In the genomic region with DNA sequence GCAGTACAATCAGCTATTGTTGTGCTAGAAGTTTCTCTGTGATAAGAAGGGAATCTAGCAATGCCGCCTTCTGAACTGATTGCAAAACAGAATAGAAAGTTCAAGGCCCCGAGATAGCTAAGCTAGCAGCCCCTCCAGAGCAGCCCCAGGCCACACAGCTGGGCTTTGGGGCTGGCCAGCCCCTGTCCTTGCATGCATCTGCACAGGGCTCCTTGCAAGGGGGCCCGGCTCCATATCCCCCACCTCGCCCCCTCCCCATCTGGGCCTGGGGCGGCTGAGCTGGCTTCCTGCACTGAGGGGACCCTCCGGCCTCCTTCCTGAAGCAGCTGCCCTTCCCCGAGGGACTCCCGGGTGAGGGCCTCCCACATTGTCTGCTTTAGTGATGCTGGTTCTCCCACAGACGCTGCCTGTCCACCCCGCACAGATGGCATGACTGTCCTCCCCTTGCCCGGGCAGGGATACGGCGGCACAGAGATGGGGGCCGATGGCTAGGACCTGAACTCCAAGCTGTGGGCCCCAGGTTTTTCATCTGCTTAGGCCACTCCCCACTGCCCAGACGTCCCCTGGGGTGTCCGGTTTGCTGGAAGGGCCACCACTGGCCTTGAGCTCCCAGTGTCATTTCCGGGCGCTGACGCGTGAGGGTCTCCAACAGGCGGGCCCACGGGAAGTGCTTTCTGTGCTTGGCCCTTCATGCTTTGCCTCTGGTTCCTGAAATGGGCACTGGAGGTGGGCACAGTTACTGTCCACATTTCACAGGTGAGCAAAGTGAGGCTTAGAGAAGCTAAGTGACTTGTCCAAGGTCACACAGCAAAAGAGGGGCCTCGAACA, we compare ENCODE assay signal across 1 cellular context.
TF ChIP-seq lines count a peak whose summit lies in the region.

No MANE protein-coding gene starts in this region.

TF ChIP-seq in HepG2, 621 proteins besides CTCF, POLR2A, EP300 and RAD21 (continued from another document and continues in another):
- TF ChIP-seq, protein P1, sequence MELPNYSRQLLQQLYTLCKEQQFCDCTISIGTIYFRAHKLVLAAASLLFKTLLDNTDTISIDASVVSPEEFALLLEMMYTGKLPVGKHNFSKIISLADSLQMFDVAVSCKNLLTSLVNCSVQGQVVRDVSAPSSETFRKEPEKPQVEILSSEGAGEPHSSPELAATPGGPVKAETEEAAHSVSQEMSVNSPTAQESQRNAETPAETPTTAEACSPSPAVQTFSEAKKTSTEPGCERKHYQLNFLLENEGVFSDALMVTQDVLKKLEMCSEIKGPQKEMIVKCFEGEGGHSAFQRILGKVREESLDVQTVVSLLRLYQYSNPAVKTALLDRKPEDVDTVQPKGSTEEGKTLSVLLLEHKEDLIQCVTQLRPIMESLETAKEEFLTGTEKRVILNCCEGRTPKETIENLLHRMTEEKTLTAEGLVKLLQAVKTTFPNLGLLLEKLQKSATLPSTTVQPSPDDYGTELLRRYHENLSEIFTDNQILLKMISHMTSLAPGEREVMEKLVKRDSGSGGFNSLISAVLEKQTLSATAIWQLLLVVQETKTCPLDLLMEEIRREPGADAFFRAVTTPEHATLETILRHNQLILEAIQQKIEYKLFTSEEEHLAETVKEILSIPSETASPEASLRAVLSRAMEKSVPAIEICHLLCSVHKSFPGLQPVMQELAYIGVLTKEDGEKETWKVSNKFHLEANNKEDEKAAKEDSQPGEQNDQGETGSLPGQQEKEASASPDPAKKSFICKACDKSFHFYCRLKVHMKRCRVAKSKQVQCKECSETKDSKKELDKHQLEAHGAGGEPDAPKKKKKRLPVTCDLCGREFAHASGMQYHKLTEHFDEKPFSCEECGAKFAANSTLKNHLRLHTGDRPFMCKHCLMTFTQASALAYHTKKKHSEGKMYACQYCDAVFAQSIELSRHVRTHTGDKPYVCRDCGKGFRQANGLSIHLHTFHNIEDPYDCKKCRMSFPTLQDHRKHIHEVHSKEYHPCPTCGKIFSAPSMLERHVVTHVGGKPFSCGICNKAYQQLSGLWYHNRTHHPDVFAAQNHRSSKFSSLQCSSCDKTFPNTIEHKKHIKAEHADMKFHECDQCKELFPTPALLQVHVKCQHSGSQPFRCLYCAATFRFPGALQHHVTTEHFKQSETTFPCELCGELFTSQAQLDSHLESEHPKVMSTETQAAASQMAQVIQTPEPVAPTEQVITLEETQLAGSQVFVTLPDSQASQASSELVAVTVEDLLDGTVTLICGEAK (IDR thresholded peaks at IDR 0.05) = no peak
- TF ChIP-seq, protein P1 (CRISPR knock-in tag; IDR thresholded peaks at IDR 0.05) = no peak
- TF ChIP-seq KDM3A (CRISPR knock-in tag; IDR thresholded peaks at IDR 0.05; ENCODE audit: low read depth) = peak; percentile 63; the same call in 1 of the 2 replicates
- TF ChIP-seq, protein P2, sequence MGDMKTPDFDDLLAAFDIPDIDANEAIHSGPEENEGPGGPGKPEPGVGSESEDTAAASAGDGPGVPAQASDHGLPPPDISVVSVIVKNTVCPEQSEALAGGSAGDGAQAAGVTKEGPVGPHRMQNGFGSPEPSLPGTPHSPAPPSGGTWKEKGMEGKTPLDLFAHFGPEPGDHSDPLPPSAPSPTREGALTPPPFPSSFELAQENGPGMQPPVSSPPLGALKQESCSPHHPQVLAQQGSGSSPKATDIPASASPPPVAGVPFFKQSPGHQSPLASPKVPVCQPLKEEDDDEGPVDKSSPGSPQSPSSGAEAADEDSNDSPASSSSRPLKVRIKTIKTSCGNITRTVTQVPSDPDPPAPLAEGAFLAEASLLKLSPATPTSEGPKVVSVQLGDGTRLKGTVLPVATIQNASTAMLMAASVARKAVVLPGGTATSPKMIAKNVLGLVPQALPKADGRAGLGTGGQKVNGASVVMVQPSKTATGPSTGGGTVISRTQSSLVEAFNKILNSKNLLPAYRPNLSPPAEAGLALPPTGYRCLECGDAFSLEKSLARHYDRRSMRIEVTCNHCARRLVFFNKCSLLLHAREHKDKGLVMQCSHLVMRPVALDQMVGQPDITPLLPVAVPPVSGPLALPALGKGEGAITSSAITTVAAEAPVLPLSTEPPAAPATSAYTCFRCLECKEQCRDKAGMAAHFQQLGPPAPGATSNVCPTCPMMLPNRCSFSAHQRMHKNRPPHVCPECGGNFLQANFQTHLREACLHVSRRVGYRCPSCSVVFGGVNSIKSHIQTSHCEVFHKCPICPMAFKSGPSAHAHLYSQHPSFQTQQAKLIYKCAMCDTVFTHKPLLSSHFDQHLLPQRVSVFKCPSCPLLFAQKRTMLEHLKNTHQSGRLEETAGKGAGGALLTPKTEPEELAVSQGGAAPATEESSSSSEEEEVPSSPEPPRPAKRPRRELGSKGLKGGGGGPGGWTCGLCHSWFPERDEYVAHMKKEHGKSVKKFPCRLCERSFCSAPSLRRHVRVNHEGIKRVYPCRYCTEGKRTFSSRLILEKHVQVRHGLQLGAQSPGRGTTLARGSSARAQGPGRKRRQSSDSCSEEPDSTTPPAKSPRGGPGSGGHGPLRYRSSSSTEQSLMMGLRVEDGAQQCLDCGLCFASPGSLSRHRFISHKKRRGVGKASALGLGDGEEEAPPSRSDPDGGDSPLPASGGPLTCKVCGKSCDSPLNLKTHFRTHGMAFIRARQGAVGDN (CRISPR knock-in tag; IDR thresholded peaks at IDR 0.05) = peak; percentile 80
- TF ChIP-seq, protein P3, sequence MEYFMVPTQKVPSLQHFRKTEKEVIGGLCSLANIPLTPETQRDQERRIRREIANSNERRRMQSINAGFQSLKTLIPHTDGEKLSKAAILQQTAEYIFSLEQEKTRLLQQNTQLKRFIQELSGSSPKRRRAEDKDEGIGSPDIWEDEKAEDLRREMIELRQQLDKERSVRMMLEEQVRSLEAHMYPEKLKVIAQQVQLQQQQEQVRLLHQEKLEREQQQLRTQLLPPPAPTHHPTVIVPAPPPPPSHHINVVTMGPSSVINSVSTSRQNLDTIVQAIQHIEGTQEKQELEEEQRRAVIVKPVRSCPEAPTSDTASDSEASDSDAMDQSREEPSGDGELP (IDR thresholded peaks at IDR 0.05; ENCODE audit: borderline replicate concordance, low read depth) = peak; percentile 90
- no peak for TF ChIP-seq NFE2L1 (CRISPR knock-in tag; IDR thresholded peaks at IDR 0.05; ENCODE audit: borderline replicate concordance)
- peak; percentile 10; the same call in 1 of the 2 replicates for TF ChIP-seq POLR2AphosphoS5 (IDR thresholded peaks at IDR 0.05; ENCODE audit: low read depth, low read length)
- TF ChIP-seq SALL1 (CRISPR knock-in tag; IDR thresholded peaks at IDR 0.05) = peak; percentile 67
- 0 out of 2 replicates have a peak, but pooled peaks have one; percentile 61 for TF ChIP-seq RCOR2 (CRISPR knock-in tag; IDR thresholded peaks at IDR 0.05)
- TF ChIP-seq ZNF670 (CRISPR knock-in tag; IDR thresholded peaks at IDR 0.05; ENCODE audit: borderline replicate concordance) = 0 out of 2 replicates have a peak, but pooled peaks have one; percentile 50
- no peak for TF ChIP-seq ZXDC (CRISPR knock-in tag; IDR thresholded peaks at IDR 0.05)
- TF ChIP-seq ZFP1 (CRISPR knock-in tag; IDR thresholded peaks at IDR 0.05) = no peak; the same call in 1 of the 2 replicates
- no peak for TF ChIP-seq CHD2 (IDR thresholded peaks at IDR 0.05; ENCODE audit: low read depth, low read length)
- no peak for TF ChIP-seq BCLAF1 (IDR thresholded peaks at IDR 0.05)
- TF ChIP-seq, protein P4, sequence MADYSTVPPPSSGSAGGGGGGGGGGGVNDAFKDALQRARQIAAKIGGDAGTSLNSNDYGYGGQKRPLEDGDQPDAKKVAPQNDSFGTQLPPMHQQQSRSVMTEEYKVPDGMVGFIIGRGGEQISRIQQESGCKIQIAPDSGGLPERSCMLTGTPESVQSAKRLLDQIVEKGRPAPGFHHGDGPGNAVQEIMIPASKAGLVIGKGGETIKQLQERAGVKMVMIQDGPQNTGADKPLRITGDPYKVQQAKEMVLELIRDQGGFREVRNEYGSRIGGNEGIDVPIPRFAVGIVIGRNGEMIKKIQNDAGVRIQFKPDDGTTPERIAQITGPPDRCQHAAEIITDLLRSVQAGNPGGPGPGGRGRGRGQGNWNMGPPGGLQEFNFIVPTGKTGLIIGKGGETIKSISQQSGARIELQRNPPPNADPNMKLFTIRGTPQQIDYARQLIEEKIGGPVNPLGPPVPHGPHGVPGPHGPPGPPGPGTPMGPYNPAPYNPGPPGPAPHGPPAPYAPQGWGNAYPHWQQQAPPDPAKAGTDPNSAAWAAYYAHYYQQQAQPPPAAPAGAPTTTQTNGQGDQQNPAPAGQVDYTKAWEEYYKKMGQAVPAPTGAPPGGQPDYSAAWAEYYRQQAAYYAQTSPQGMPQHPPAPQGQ (CRISPR knock-in tag; IDR thresholded peaks at IDR 0.05; ENCODE audit: borderline replicate concordance) = no peak
- no peak for TF ChIP-seq SRY (CRISPR knock-in tag; IDR thresholded peaks at IDR 0.05)
- TF ChIP-seq ZNF225 (CRISPR knock-in tag; IDR thresholded peaks at IDR 0.05) = peak; percentile 22; the same call in 1 of the 2 replicates
- TF ChIP-seq ZNF761 (CRISPR knock-in tag; conservative IDR thresholded peaks at IDR 0.05) = no peak
- TF ChIP-seq ZNF878 (CRISPR knock-in tag; IDR thresholded peaks at IDR 0.05) = no peak
- TF ChIP-seq PAXIP1 (CRISPR knock-in tag; conservative IDR thresholded peaks at IDR 0.05) = peak; percentile 89
